In genomic region chr2:240386321-240386720, GRCh38 we compare ENCODE assay signal across 1 cellular context.
TF ChIP-seq lines count a peak whose summit lies in the region.

No MANE protein-coding gene starts in this region.

TF ChIP-seq in HCT116, 20 proteins besides CTCF, POLR2A, EP300 and RAD21 (continued from another document):
- no peak for TF ChIP-seq MAX (IDR thresholded peaks at IDR 0.05)
- TF ChIP-seq, protein P1, sequence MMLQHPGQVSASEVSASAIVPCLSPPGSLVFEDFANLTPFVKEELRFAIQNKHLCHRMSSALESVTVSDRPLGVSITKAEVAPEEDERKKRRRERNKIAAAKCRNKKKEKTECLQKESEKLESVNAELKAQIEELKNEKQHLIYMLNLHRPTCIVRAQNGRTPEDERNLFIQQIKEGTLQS (IDR thresholded peaks at IDR 0.05) = no peak
- TF ChIP-seq TCF7L2 (IDR thresholded peaks at IDR 0.05; ENCODE audit: borderline replicate concordance, extremely low read depth, insufficient read depth, insufficient read length) = no peak
- TF ChIP-seq SIN3A (IDR thresholded peaks at IDR 0.05; ENCODE audit: low read depth) = no peak
- no peak for TF ChIP-seq EZH2 (IDR thresholded peaks at IDR 0.05)
- no peak for TF ChIP-seq SRF (IDR thresholded peaks at IDR 0.05; ENCODE audit: low read depth)
- no peak for TF ChIP-seq ELF1 (IDR thresholded peaks at IDR 0.05; ENCODE audit: borderline replicate concordance, low read depth)
